Comparison of ENCODE assay signal across 21 cellular contexts in the genomic region with DNA sequence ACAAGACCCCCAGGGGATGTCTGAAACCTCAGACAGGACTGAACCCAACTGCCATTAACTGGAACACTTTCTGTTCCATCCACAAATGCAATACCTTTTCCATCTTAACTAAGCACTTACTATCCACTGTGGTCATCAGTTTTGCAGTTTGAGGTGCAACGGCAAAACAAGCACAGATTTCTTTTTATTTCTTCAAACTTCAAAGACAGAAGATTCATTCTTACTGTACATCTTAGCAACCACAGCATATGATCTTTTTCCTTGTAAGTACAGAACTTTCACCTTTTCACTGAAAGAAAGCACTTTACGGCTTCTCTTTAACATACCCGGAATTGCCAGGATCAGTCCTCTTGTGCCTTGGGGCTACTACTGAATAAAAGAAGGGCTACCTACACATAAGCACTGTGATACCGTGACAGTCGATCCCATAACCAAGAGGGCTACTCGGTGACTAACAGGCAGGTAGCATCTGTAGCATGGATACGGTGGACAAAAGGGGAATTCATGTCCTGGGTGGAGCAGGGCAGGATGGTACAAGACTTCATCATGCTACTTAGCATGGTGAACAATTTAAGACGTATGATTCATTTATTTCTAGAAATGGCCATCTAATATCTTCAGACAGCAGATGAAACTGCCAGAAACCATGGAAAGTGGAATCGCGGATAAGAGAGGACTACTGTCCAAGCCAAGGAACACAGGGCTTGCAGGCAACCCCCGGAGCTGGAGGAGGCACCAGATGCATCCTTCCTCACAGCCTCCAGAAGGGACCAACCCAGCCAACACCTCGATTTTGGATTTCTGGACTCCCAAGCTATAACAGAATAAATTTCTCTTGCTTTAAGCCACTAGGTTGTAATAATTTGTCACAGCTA. TPM values are rescaled to one million over a fixed set of nuclear protein-coding genes. Genes with fewer than 3 reads are reported as not detected.
"Had no signal": no experiment of that assay in that cellular context is flagged by ENCODE, and none has a peak within 500 bp of the region (broad histone marks: within the 10 kb centered on the region; RNA-seq: fewer than 3 reads in every experiment).

No MANE protein-coding gene starts in this region.

- H3K36me3 Mint-ChIP-seq: brain; memory B cell; natural killer cell treated with Interleukin-12 subunit alpha and Interleukin-12 subunit beta and Interleukin-15 and Interleukin-18, amount 100 ng/mL, for 72 hours had no signal

- H3K36me3 ChIP-seq: upper lobe of left lung had no signal

- H3K9me3 ChIP-seq: upper lobe of left lung had no signal

- H3K27ac Mint-ChIP-seq: activated CD4-positive, alpha-beta memory T cell treated with anti-CD3 and anti-CD28 coated beads, Interleukin-2, amount 10 ng/mL, durations not matched to agents 7 days and 5 days; activated CD4-positive, alpha-beta T cell treated with anti-CD3 and anti-CD28 coated beads, Interleukin-2, amount 10 ng/mL, durations not matched to agents 24 days and 14 days; activated naive CD8-positive, alpha-beta T cell treated with anti-CD3 and anti-CD28 coated beads, Interleukin-2, amount 50 U/mL, for 24 hours; activated T-helper 1 cell treated with anti-CD3 and anti-CD28 coated beads, Interleukin-12 subunit alpha, Interleukin-12 subunit beta, Interleukin-2, Interleukin-4 antibody, amounts not matched to agents 30 ng/mL and 10 ng/mL and 1 ng/mL, durations not matched to agents 14 hours and 24 hours and 36 hours; brain; memory B cell; natural killer cell treated with Interleukin-12 subunit alpha and Interleukin-12 subunit beta and Interleukin-15 and Interleukin-18, amount 100 ng/mL, for 72 hours; progenitor cell of endocrine pancreas; T-helper 1 cell treated with Interleukin-12 subunit alpha and Interleukin-12 subunit beta and Interleukin-4 antibody, amounts not matched to agents 30 μg/mL and 1 μg/mL, for 36 hours had no signal

- ATAC-seq: activated CD4-positive, CD25-positive, alpha-beta regulatory T cell treated with anti-CD3 and anti-CD28 coated beads, Interleukin-2, amount 50 U/mL, for 24 hours; activated naive CD8-positive, alpha-beta T cell treated with anti-CD3 and anti-CD28 coated beads, Interleukin-2, amount 50 U/mL, for 24 hours; natural killer cell treated with Interleukin-12 subunit alpha and Interleukin-12 subunit beta and Interleukin-15 and Interleukin-18, amount 100 ng/mL, for 72 hours had no signal

- H3K27me3 ChIP-seq: upper lobe of left lung had no signal

- FAIRE-seq: frontal cortex had no signal

- H3K4me1 Mint-ChIP-seq: memory B cell had no signal

- H3K9me3 Mint-ChIP-seq: activated CD4-positive, alpha-beta memory T cell treated with anti-CD3 and anti-CD28 coated beads, Interleukin-2, amount 10 ng/mL, durations not matched to agents 7 days and 5 days; activated CD4-positive, alpha-beta T cell treated with anti-CD3 and anti-CD28 coated beads, Interleukin-2, amount 10 ng/mL, durations not matched to agents 24 days and 14 days; activated T-helper 1 cell treated with anti-CD3 and anti-CD28 coated beads, Interleukin-12 subunit alpha, Interleukin-12 subunit beta, Interleukin-2, Interleukin-4 antibody, amounts not matched to agents 30 ng/mL and 10 ng/mL and 1 ng/mL, durations not matched to agents 14 hours and 24 hours and 36 hours; brain; memory B cell; natural killer cell treated with Interleukin-12 subunit alpha and Interleukin-12 subunit beta and Interleukin-15 and Interleukin-18, amount 100 ng/mL, for 72 hours; T-helper 1 cell treated with Interleukin-12 subunit alpha and Interleukin-12 subunit beta and Interleukin-4 antibody, amounts not matched to agents 30 μg/mL and 1 μg/mL, for 36 hours had no signal

- H3K27ac ChIP-seq: dorsolateral prefrontal cortex had no signal

- DNase-seq: activated CD4-positive, alpha-beta memory T cell treated with anti-CD3 and anti-CD28 coated beads, Interleukin-2, amount 10 ng/mL, durations not matched to agents 7 days and 5 days; activated CD4-positive, alpha-beta T cell treated with anti-CD3 and anti-CD28 coated beads, Interleukin-2, amount 10 ng/mL, durations not matched to agents 24 days and 14 days; activated gamma-delta T cell; activated naive CD4-positive, alpha-beta T cell treated with anti-CD3 and anti-CD28 coated beads, Interleukin-2, amount 50 U/mL, for 16 hours; activated naive CD8-positive, alpha-beta T cell treated with anti-CD3 and anti-CD28 coated beads, Interleukin-2, amount 50 U/mL, for 24 hours; central memory CD4-positive, alpha-beta T cell; dorsolateral prefrontal cortex; glutamatergic neuron; hippocampal formation; retina; stimulated activated CD4-positive, alpha-beta T cell treated with anti-CD3 and anti-CD28 coated beads, Interleukin-4, amount 100 ng/mL, for 1 hour; stimulated activated naive CD4-positive, alpha-beta T cell; upper lobe of left lung had no signal

- H3K4me3 Mint-ChIP-seq: activated CD4-positive, alpha-beta memory T cell treated with anti-CD3 and anti-CD28 coated beads, Interleukin-2, amount 10 ng/mL, durations not matched to agents 7 days and 5 days; activated CD4-positive, alpha-beta T cell treated with anti-CD3 and anti-CD28 coated beads, Interleukin-2, amount 10 ng/mL, durations not matched to agents 24 days and 14 days; activated naive CD8-positive, alpha-beta T cell treated with anti-CD3 and anti-CD28 coated beads, Interleukin-2, amount 50 U/mL, for 24 hours; activated T-helper 1 cell treated with anti-CD3 and anti-CD28 coated beads, Interleukin-12 subunit alpha, Interleukin-12 subunit beta, Interleukin-2, Interleukin-4 antibody, amounts not matched to agents 30 ng/mL and 10 ng/mL and 1 ng/mL, durations not matched to agents 14 hours and 24 hours and 36 hours; brain; memory B cell; natural killer cell treated with Interleukin-12 subunit alpha and Interleukin-12 subunit beta and Interleukin-15 and Interleukin-18, amount 100 ng/mL, for 72 hours; T-helper 1 cell treated with Interleukin-12 subunit alpha and Interleukin-12 subunit beta and Interleukin-4 antibody, amounts not matched to agents 30 μg/mL and 1 μg/mL, for 36 hours had no signal

- H3K4me3 ChIP-seq: dorsolateral prefrontal cortex, upper lobe of left lung had no signal

RNA-seq across cellular contexts. Expression of a gene that starts 18.4 kb away (rescaled TPM):
- total RNA-seq: activated CD4-positive, alpha-beta memory T cell treated with anti-CD3 and anti-CD28 coated beads, Interleukin-2, amount 10 ng/mL, durations not matched to agents 7 days and 5 days; activated T-helper 1 cell treated with anti-CD3 and anti-CD28 coated beads, Interleukin-12 subunit alpha, Interleukin-12 subunit beta, Interleukin-2, Interleukin-4 antibody, amounts not matched to agents 30 ng/mL and 10 ng/mL and 1 ng/mL, durations not matched to agents 14 hours and 24 hours and 36 hours; natural killer cell treated with Interleukin-12 subunit alpha and Interleukin-12 subunit beta and Interleukin-15 and Interleukin-18, amount 100 ng/mL, for 72 hours; progenitor cell of endocrine pancreas had no signal
